In the genomic region with DNA sequence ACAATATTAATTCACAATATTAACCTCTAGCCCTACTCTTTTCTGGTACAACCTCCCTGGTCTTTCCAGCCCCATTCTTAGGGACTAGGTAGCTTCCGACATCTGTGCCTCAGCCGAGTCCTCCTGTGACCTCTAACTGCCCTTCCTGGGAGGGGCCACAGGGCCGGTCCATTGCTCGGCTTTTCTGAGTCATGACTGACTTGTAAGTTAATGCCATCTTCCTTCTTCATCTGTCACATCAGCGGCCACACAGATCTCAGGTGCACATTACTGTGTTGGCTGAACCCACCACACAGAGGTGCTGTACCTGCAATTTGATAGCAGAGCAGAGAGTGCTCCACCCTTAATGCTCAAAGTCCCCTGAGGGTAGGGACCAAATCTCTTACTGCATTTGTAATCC, we compare ENCODE assay signal across 23 cellular contexts. TPM values are rescaled to one million over a fixed set of nuclear protein-coding genes. Genes with fewer than 3 reads are reported as not detected.
DNase-seq lines count a peak whose midpoint lies in the region; ATAC-seq and TF ChIP-seq lines count a peak whose summit lies in the region.
"Had no signal": no experiment of that assay in that cellular context is flagged by ENCODE, and none has a peak within 500 bp of the region (broad histone marks: within the 10 kb centered on the region; RNA-seq: fewer than 3 reads in every experiment).

No MANE protein-coding gene starts in this region.

- peak; percentile 79 for DNase-seq in HCT116 (ENCODE audit: low read depth, low spot score)
- peak; percentile 49 for DNase-seq in MV-4-11 (lab: John Stamatoyannopoulos, UW)
- peak; percentile 73 for DNase-seq in RPMI8226
- peak; percentile 48 for DNase-seq in iris pigment epithelial cell (ENCODE audit: low read depth)
- no peak for DNase-seq in activated gamma-delta T cell (lab: John Stamatoyannopoulos, UW)
- no peak for DNase-seq in NCI-H146 treated with DMSO at 0.1 percent for 48 hours (lab: John Stamatoyannopoulos, UW; ENCODE audit: unreplicated experiment)
- no peak for DNase-seq in AML-193 (lab: John Stamatoyannopoulos, UW)
- DNase-seq: activated CD4-positive, alpha-beta memory T cell treated with anti-CD3 and anti-CD28 coated beads, Interleukin-2, amount 10 ng/mL, durations not matched to agents 7 days and 5 days; activated gamma-delta T cell treated with Interleukin-2 at 50 U/mL for 16 hours; CD8-positive, alpha-beta memory T cell; DMS53; NCI-H1105 treated with DMSO at 0.1 percent for 48 hours; stimulated activated CD4-positive, alpha-beta T cell treated with anti-CD3 and anti-CD28 coated beads, Interleukin-2, amount 100 ng/mL, for 48 hours; stimulated activated naive CD4-positive, alpha-beta T cell had no signal

- no TSS peak for BruUV-seq in HCT116 (replicated peaks; lab: Mats Ljungman, UMichigan)

- RAD21 ChIA-PET in HCT116 (lab: Charles Lee; ENCODE audit: low non-redundant PET in 1 of 2, low total read pairs in 2 of 2, uncharacterized antibody in 2 of 2, unreplicated experiment in 2 of 2), result no interaction called here

- no peaks in the 10 kb centered on the region for H4K20me1 ChIP-seq in HCT116 (ENCODE audit: insufficient read depth)

- peak overlapping the region in 1 of 2 experiments; percentile 35; a peak in 2 of 4 replicates for H3K4me3 ChIP-seq in HCT116 (replicated peaks in 1 of 2; ENCODE audit: low read depth in 1 of 2, low read length in 2 of 2)
- H3K4me3 ChIP-seq: SK-N-MC, smooth muscle cell, thoracic aorta had no signal

- no peaks in the 10 kb centered on the region for H3K79me2 ChIP-seq in HCT116 (ENCODE audit: insufficient read depth, low read length)

- no peak for TF ChIP-seq POLR2A in HCT116 (IDR thresholded peaks at IDR 0.05; ENCODE audit: borderline replicate concordance, extremely low read depth, insufficient read depth, insufficient read length)

- H3K27ac ChIP-seq in HCT116 (ENCODE audit: low read depth, low read length), result peak overlapping the region; percentile 4; the same call in 1 of the 2 replicates
- H3K27ac ChIP-seq: SK-N-MC, thoracic aorta had no signal

- peak; percentile 61 for ATAC-seq in HCT116

- H3K4me1 ChIP-seq in HCT116 (ENCODE audit: control insufficient read depth in 1 of 2, insufficient read depth in 2 of 2, low read length in 2 of 2), result peaks cover 41 to 76% of the 10 kb centered on the region in 2 experiments

- TF ChIP-seq RAD21 in HCT116 (IDR thresholded peaks at IDR 0.05; ENCODE audit: low read depth), result peak; percentile 71

- intact Hi-C loops in HCT116 (cut with micrococcal nuclease), result no loop called here

- H3K4me2 ChIP-seq in HCT116 (ENCODE audit: low read length), result peak overlapping the region; percentile 71
- H3K4me2 ChIP-seq: smooth muscle cell had no signal

- no peaks in the 10 kb centered on the region for H3K36me3 ChIP-seq in HCT116 (ENCODE audit: control insufficient read depth in 1 of 2, insufficient read depth in 2 of 2, low read length in 2 of 2)
- H3K36me3 ChIP-seq: thoracic aorta had no signal

- TF ChIP-seq CTCF in HCT116 (IDR thresholded peaks at IDR 0.05 in 2 of 3, conservative IDR thresholded peaks at IDR 0.05 in 1 of 3; ENCODE audit: borderline replicate concordance in 1 of 3, insufficient read depth in 1 of 3, low read depth in 2 of 3, low read length in 2 of 3), result peak in 2 of 3 experiments; percentile 16 to 30; a peak in 1 of 6 replicates

- H3K9me3 ChIP-seq in HCT116 (ENCODE audit: control insufficient read depth in 1 of 2, insufficient read depth in 1 of 2, low read depth in 1 of 2, low read length in 2 of 2), result no peaks in the 10 kb centered on the region
- H3K9me3 ChIP-seq: thoracic aorta had no signal

- CTCF ChIA-PET in HCT116 (lab: Charles Lee), result no interaction called here

- peak overlapping the region; percentile 26 for H3K9ac ChIP-seq in HCT116 (ENCODE audit: low read length)

- peak overlapping the region; percentile 50 for H2AFZ ChIP-seq in HCT116 (ENCODE audit: low read depth, low read length, poor library complexity, severe bottlenecking)

- H3K27me3 ChIP-seq in HCT116 (ENCODE audit: insufficient read depth, low read length), result no peaks in the 10 kb centered on the region

- no peaks in the 10 kb centered on the region for H3K9me2 ChIP-seq in HCT116 (ENCODE audit: insufficient read depth)

- POLR2A ChIA-PET in HCT116 (lab: Charles Lee), result no interaction called here

TF ChIP-seq in HCT116, 20 proteins besides CTCF, POLR2A, EP300 and RAD21:
- TF ChIP-seq POLR2AphosphoS5 (IDR thresholded peaks at IDR 0.05; ENCODE audit: low read depth, low read length), result peak; percentile 61
- no peak for TF ChIP-seq ZFX (IDR thresholded peaks at IDR 0.05)
- TF ChIP-seq EGR1 (IDR thresholded peaks at IDR 0.05; ENCODE audit: low read depth), result no peak
- TF ChIP-seq CEBPB (IDR thresholded peaks at IDR 0.05; ENCODE audit: low read depth), result peak; percentile 19; the same call in 1 of the 2 replicates
- TF ChIP-seq EZH2 (IDR thresholded peaks at IDR 0.05), result no peak
- peak; percentile 67 for TF ChIP-seq YY1 (IDR thresholded peaks at IDR 0.05; ENCODE audit: extremely low read depth, insufficient replicate concordance, low read depth, low read length)
- peak; percentile 90 for TF ChIP-seq SP1 (IDR thresholded peaks at IDR 0.05; ENCODE audit: low read depth)
- 0 out of 2 replicates have a peak, but pooled peaks have one; percentile 46 for TF ChIP-seq SIN3A (IDR thresholded peaks at IDR 0.05; ENCODE audit: low read depth)
- TF ChIP-seq CBX3 (IDR thresholded peaks at IDR 0.05; ENCODE audit: low read depth), result peak; percentile 83
- TF ChIP-seq FOSL1 (IDR thresholded peaks at IDR 0.05; ENCODE audit: low read depth), result peak; percentile 88
- TF ChIP-seq, protein P1, sequence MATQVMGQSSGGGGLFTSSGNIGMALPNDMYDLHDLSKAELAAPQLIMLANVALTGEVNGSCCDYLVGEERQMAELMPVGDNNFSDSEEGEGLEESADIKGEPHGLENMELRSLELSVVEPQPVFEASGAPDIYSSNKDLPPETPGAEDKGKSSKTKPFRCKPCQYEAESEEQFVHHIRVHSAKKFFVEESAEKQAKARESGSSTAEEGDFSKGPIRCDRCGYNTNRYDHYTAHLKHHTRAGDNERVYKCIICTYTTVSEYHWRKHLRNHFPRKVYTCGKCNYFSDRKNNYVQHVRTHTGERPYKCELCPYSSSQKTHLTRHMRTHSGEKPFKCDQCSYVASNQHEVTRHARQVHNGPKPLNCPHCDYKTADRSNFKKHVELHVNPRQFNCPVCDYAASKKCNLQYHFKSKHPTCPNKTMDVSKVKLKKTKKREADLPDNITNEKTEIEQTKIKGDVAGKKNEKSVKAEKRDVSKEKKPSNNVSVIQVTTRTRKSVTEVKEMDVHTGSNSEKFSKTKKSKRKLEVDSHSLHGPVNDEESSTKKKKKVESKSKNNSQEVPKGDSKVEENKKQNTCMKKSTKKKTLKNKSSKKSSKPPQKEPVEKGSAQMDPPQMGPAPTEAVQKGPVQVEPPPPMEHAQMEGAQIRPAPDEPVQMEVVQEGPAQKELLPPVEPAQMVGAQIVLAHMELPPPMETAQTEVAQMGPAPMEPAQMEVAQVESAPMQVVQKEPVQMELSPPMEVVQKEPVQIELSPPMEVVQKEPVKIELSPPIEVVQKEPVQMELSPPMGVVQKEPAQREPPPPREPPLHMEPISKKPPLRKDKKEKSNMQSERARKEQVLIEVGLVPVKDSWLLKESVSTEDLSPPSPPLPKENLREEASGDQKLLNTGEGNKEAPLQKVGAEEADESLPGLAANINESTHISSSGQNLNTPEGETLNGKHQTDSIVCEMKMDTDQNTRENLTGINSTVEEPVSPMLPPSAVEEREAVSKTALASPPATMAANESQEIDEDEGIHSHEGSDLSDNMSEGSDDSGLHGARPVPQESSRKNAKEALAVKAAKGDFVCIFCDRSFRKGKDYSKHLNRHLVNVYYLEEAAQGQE (IDR thresholded peaks at IDR 0.05; ENCODE audit: low read depth), result no peak
- peak; percentile 34; the same call in 1 of the 2 replicates for TF ChIP-seq SRF (IDR thresholded peaks at IDR 0.05; ENCODE audit: low read depth)
- no peak; the same call in 1 of the 2 replicates for TF ChIP-seq ELF1 (IDR thresholded peaks at IDR 0.05; ENCODE audit: borderline replicate concordance, low read depth)
- TF ChIP-seq JUND (IDR thresholded peaks at IDR 0.05), result peak; percentile 84
- no peak for TF ChIP-seq TCF7L2 (IDR thresholded peaks at IDR 0.05; ENCODE audit: borderline replicate concordance, extremely low read depth, insufficient read depth, insufficient read length)
- TF ChIP-seq, protein P2, sequence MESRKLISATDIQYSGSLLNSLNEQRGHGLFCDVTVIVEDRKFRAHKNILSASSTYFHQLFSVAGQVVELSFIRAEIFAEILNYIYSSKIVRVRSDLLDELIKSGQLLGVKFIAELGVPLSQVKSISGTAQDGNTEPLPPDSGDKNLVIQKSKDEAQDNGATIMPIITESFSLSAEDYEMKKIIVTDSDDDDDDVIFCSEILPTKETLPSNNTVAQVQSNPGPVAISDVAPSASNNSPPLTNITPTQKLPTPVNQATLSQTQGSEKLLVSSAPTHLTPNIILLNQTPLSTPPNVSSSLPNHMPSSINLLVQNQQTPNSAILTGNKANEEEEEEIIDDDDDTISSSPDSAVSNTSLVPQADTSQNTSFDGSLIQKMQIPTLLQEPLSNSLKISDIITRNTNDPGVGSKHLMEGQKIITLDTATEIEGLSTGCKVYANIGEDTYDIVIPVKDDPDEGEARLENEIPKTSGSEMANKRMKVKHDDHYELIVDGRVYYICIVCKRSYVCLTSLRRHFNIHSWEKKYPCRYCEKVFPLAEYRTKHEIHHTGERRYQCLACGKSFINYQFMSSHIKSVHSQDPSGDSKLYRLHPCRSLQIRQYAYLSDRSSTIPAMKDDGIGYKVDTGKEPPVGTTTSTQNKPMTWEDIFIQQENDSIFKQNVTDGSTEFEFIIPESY (IDR thresholded peaks at IDR 0.05; ENCODE audit: extremely low read depth, insufficient replicate concordance, low read length), result no peak
- TF ChIP-seq, protein P3, sequence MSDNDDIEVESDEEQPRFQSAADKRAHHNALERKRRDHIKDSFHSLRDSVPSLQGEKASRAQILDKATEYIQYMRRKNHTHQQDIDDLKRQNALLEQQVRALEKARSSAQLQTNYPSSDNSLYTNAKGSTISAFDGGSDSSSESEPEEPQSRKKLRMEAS (IDR thresholded peaks at IDR 0.05), result peak; percentile 69; the same call in 1 of the 2 replicates
- TF ChIP-seq EZH2phosphoT487 (IDR thresholded peaks at IDR 0.05; ENCODE audit: borderline replicate concordance), result no peak

RNA-seq across cellular contexts. Expression of a gene that starts 4.1 kb away (rescaled TPM):
- 38.7 TPM for total RNA-seq in HCT116 (2021; ENCODE audit: unreplicated experiment)
- 12.6 and 21.5 TPM in 2 replicates for polyA plus RNA-seq in HCT116 (2012)
- total RNA-seq: activated CD4-positive, alpha-beta memory T cell treated with anti-CD3 and anti-CD28 coated beads, Interleukin-2, amount 10 ng/mL, durations not matched to agents 7 days and 5 days; CD8-positive, alpha-beta memory T cell; HT-29; thoracic aorta had no signal
- polyA plus RNA-seq: CD8-positive, alpha-beta memory T cell had no signal

RNA-seq across cellular contexts. Expression of a gene that starts 22.2 kb away (rescaled TPM):
- 1.5 TPM for total RNA-seq in HCT116 (2021; ENCODE audit: unreplicated experiment)
- polyA plus RNA-seq in HCT116 (2012), result 0.05 TPM in 1 of 2 replicates, not detected in the other
- total RNA-seq: activated CD4-positive, alpha-beta memory T cell treated with anti-CD3 and anti-CD28 coated beads, Interleukin-2, amount 10 ng/mL, durations not matched to agents 7 days and 5 days; CD8-positive, alpha-beta memory T cell; fibroblast of lung; glomerular endothelial cell; HT-29; kidney epithelial cell; myocyte; renal cortical epithelial cell; smooth muscle cell had no signal
- polyA plus RNA-seq: CD8-positive, alpha-beta memory T cell had no signal

RNA-seq across cellular contexts. Expression of a gene that starts 55.8 kb away (rescaled TPM):
- total RNA-seq in HCT116 (2021; ENCODE audit: unreplicated experiment), result not detected
- 0.08 TPM in 1 of 2 replicates, not detected in the other for polyA plus RNA-seq in HCT116 (2012)
- total RNA-seq: activated CD4-positive, alpha-beta memory T cell treated with anti-CD3 and anti-CD28 coated beads, Interleukin-2, amount 10 ng/mL, durations not matched to agents 7 days and 5 days; fibroblast of lung; glomerular endothelial cell; HT-29; kidney epithelial cell; renal cortical epithelial cell; smooth muscle cell; thoracic aorta had no signal
- polyA plus RNA-seq: fibroblast of lung, smooth muscle cell had no signal

Comparison
In these comparisons a context has a peak if more than half of its experiments do, and no peak if none do; other contexts are left out.
1. DNase-seq: peak in HCT116 (single experiment), MV-4-11 (single experiment), RPMI8226 (single experiment) and iris pigment epithelial cell (single experiment); none in activated gamma-delta T cell (single experiment), NCI-H146 treated with DMSO at 0.1 percent for 48 hours (single experiment) and AML-193 (0 of 2).